ENCODE assay signal across 1 cellular context in genomic region chr2:167292430-167293171, GRCh38.
TF ChIP-seq lines count a peak whose summit lies in the region.

Gene B3GALT1 (plus strand): TSS chr2:167293001.

TF ChIP-seq in HEK293, 187 proteins besides CTCF, POLR2A, EP300 and RAD21 (continued from another document):
- TF ChIP-seq ZNF518A (tag by site-specific recombination; conservative IDR thresholded peaks at IDR 0.05; ENCODE audit: low read depth), result peak; percentile 48; the same call in 1 of the 2 replicates
